In genomic region chr6:28333047-28333446, GRCh38 we compare ENCODE assay signal across 21 cellular contexts.
"Had no signal": no experiment of that assay in that cellular context is flagged by ENCODE, and none has a peak within 500 bp of the region (broad histone marks: within the 10 kb centered on the region; RNA-seq: fewer than 3 reads in every experiment).

No MANE protein-coding gene starts in this region.

- H3K4me3 ChIP-seq: esophagus squamous epithelium, gastroesophageal sphincter, left ventricle myocardium inferior, lower lobe of right lung, pancreas, prostate gland, smooth muscle cell, thoracic aorta had no signal

- H3K36me3 ChIP-seq: lower lobe of right lung, pancreas, prostate gland had no signal

- H3K27ac Mint-ChIP-seq: memory B cell, mesothelial cell of epicardium had no signal

- ATAC-seq: gastroesophageal sphincter; lower lobe of right lung; natural killer cell treated with Interleukin-12 subunit alpha and Interleukin-12 subunit beta and Interleukin-15 and Interleukin-18, amount 100 ng/mL, for 72 hours; pancreas; stimulated activated naive CD8-positive, alpha-beta T cell treated with anti-CD3 and anti-CD28 coated beads, Interleukin-15, Interleukin-2, amounts not matched to agents 100 U/mL and 50 U/mL, for 24 hours had no signal

- H3K4me3 Mint-ChIP-seq: memory B cell; mesothelial cell of epicardium; natural killer cell treated with Interleukin-12 subunit alpha and Interleukin-12 subunit beta and Interleukin-15 and Interleukin-18, amount 100 ng/mL, for 72 hours had no signal

- H3K4me1 Mint-ChIP-seq: mesothelial cell of epicardium had no signal

- H3K9me3 ChIP-seq: pancreas, prostate gland had no signal

- H3K27me3 Mint-ChIP-seq: memory B cell; natural killer cell treated with Interleukin-12 subunit alpha and Interleukin-12 subunit beta and Interleukin-15 and Interleukin-18, amount 100 ng/mL, for 72 hours had no signal

- H3K27me3 ChIP-seq: esophagus squamous epithelium, gastroesophageal sphincter, pancreas had no signal

- H3K27ac ChIP-seq: epithelial cell of prostate, esophagus squamous epithelium, lower lobe of right lung, pancreas, prostate gland had no signal

- H3K4me1 ChIP-seq: prostate gland had no signal

- DNase-seq: effector memory CD4-positive, alpha-beta T cell; esophagus squamous epithelium; foreskin fibroblast; glutamatergic neuron; islet precursor cell; left ventricle myocardium inferior; lower lobe of right lung; occipital lobe; pancreas; stimulated activated CD4-positive, alpha-beta T cell treated with anti-CD3 and anti-CD28 coated beads, Interleukin-2, amount 100 ng/mL, for 48 hours; stimulated activated naive CD8-positive, alpha-beta T cell treated with anti-CD3 and anti-CD28 coated beads, Interleukin-15, Interleukin-2, amounts not matched to agents 100 U/mL and 50 U/mL, for 24 hours; substantia nigra; trophoblast cell had no signal
